8 cellular contexts compared by ENCODE assay signal in the genomic region with DNA sequence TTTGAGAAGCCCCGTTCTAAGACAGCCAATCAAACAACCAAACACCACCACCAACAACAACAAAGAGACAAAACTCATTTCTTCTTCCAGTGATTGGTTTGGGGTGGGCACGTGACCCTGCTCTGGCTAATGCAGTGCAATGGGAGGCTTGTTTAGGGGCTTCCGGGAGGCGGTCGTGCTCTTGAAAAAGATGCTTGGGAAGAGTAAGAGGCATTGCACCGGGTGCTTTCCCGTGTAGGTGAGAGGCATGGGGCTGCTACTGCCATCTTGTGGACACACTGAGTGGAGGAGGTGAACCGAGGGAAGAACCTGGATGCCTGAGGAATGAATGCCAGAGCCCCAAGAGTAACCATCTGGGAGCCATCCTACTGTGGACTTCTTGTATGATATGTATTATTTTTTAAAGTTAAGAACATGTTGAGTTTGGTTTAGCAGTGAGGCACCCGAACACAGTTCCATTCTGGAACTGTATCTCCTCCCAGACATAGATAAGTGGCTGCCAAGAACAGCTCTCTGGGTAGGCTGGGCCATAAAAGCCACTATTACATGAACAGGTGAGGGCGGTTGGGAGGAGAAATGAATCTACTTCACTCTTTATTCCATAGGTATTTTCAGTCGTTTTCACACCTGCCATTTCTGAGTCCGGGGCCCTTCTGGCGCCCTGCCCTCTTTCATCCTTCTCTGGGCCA. TPM values are rescaled to one million over a fixed set of nuclear protein-coding genes. Genes with fewer than 3 reads are reported as not detected.
DNase-seq lines count a peak whose midpoint lies in the region; ATAC-seq and TF ChIP-seq lines count a peak whose summit lies in the region.

No MANE protein-coding gene starts in this region.

- peak overlapping the region; percentile 1; the same call in 1 of the 2 replicates for H3K9ac ChIP-seq in OCI-LY1 (ENCODE audit: low read length)

- DNase-seq in DMS53 (lab: John Stamatoyannopoulos, UW): peak; percentile 87
- DNase-seq in ascending aorta (ENCODE audit: low spot score in 2 of 2): no peak
- peak; percentile 85 for DNase-seq in iPS DF 19.7 (ENCODE audit: low read depth, low spot score)
- DNase-seq in stimulated activated CD4-positive, alpha-beta T cell treated with anti-CD3 and anti-CD28 coated beads, Interleukin-4, amount 100 ng/mL, for 24 hours: peak; percentile 56

- no peaks in the 10 kb centered on the region for H4K20me1 ChIP-seq in OCI-LY1 (ENCODE audit: insufficient read depth, low read length)

- intact Hi-C loops in ascending aorta (cut with DNase I): loop anchor here (2.0 kb wide), 1 partner anchor 253 kb away; no protein-coding TSS in a partner anchor

- H3K27me3 ChIP-seq in OCI-LY1 (ENCODE audit: insufficient read depth, low read length) (no peaks in the 10 kb centered on the region), ascending aorta (no peaks in the 10 kb centered on the region)

- peak overlapping the region; percentile 47 for H3K4me2 ChIP-seq in OCI-LY1 (ENCODE audit: low read length)

- no peaks in the 10 kb centered on the region for H3F3A ChIP-seq in OCI-LY1 (ENCODE audit: insufficient read depth, low read length)

- peak; percentile 80 for TF ChIP-seq CTCF in OCI-LY1 (IDR thresholded peaks at IDR 0.05; ENCODE audit: low read length)
- TF ChIP-seq CTCF in ascending aorta (IDR thresholded peaks at IDR 0.05): peak in 2 of 3 experiments; percentile 36 to 55

- ATAC-seq in GM19372 (IDR thresholded peaks at IDR 0.05; ENCODE audit: low read depth, unreplicated experiment): peak; percentile 50
- peak; percentile 67 for ATAC-seq in HG03432 (IDR thresholded peaks at IDR 0.05; ENCODE audit: unreplicated experiment)
- ATAC-seq in GM19324 (IDR thresholded peaks at IDR 0.05; ENCODE audit: low FRiP score, unreplicated experiment): no peak

- H3K4me1 ChIP-seq in OCI-LY1 (ENCODE audit: insufficient read depth, low read length, severe bottlenecking): peaks cover 18% of the 10 kb centered on the region
- no peaks in the 10 kb centered on the region for H3K4me1 ChIP-seq in ascending aorta

- peak overlapping the region; percentile 66 for H2AFZ ChIP-seq in OCI-LY1 (ENCODE audit: low read length)

- H3K36me3 ChIP-seq in OCI-LY1 (ENCODE audit: insufficient read depth, low read length) (no peaks in the 10 kb centered on the region), ascending aorta (no peaks in the 10 kb centered on the region)

- H3K4me3 ChIP-seq in OCI-LY1 (ENCODE audit: low read depth, low read length, poor library complexity, severe bottlenecking): peak overlapping the region; percentile 33
- no peak overlapping the region for H3K4me3 ChIP-seq in ascending aorta

- H3K79me2 ChIP-seq in OCI-LY1 (ENCODE audit: insufficient read depth, low read length): no peaks in the 10 kb centered on the region

- H3K9me3 ChIP-seq in OCI-LY1 (ENCODE audit: low read length) (no peaks in the 10 kb centered on the region), ascending aorta (no peaks in the 10 kb centered on the region)

- H3K9me2 ChIP-seq in OCI-LY1 (ENCODE audit: low read depth, low read length): no peaks in the 10 kb centered on the region

- H3K27ac ChIP-seq in OCI-LY1 (ENCODE audit: low read depth, low read length, poor library complexity, severe bottlenecking) (peak overlapping the region; percentile 72), ascending aorta (no peak overlapping the region)

RNA-seq across cellular contexts. Expression of gene ARHGAP25, which starts 19.1 kb away (rescaled TPM):
- total RNA-seq in ascending aorta: 8.3 TPM

Comparison
In these comparisons a context has a peak if more than half of its experiments do, and no peak if none do; other contexts are left out.
1. DNase-seq: peak in DMS53 (single experiment), iPS DF 19.7 (single experiment) and stimulated activated CD4-positive, alpha-beta T cell treated with anti-CD3 and anti-CD28 coated beads, Interleukin-4, amount 100 ng/mL, for 24 hours (single experiment); none in ascending aorta (0 of 2).